22 cellular contexts compared by ENCODE assay signal in the genomic region with DNA sequence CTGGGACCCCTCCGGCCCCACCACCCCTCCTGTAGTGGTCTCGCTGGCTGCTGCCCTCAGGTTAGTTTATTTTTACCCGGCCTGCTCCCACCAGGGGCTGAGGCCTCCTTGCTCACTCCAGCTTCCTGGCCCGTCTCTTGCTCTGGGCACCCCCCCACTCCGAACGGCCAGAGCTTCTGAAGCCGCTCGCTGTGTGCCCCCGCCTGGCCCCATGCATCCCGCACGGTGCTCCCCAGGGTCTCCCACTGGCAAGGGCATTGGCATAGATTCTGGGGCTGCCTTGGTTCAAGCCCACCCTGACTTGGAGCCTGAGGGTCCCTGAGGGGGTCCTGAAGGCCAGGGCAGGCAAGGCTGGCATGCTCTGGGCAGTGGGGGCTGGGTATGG.
DNase-seq lines count a peak whose midpoint lies in the region; ATAC-seq, FAIRE-seq and TF ChIP-seq lines count a peak whose summit lies in the region.
"Had no signal": no experiment of that assay in that cellular context is flagged by ENCODE, and none has a peak within 500 bp of the region (broad histone marks: within the 10 kb centered on the region; RNA-seq: fewer than 3 reads in every experiment).

No MANE protein-coding gene starts in this region.

- peaks cover 12 to 23% of the 10 kb centered on the region in 2 experiments; a peak in 4 of 5 replicates for H3K36me3 ChIP-seq in HepG2 (replicated peaks in 1 of 2; ENCODE audit: control insufficient read depth in 1 of 2, insufficient read depth in 2 of 2, low read length in 2 of 2)
- H3K36me3 ChIP-seq in spleen: peaks cover 0 to 10% (median 0%) of the 10 kb centered on the region in 6 donors

- H3K4me3 Mint-ChIP-seq in activated CD4-positive, alpha-beta memory T cell treated with anti-CD3 and anti-CD28 coated beads for 36 hours: no peak overlapping the region
- H3K4me3 Mint-ChIP-seq in activated CD4-positive, alpha-beta memory T cell treated with anti-CD3 and anti-CD28 coated beads, Interleukin-2, amount 10 ng/mL, durations not matched to agents 7 days and 5 days: no peak overlapping the region
- H3K4me3 Mint-ChIP-seq in T-helper 17 cell: no peak overlapping the region

- H3K9me3 ChIP-seq in T-helper 17 cell (ENCODE audit: control insufficient read depth, low read length, poor library complexity, severe bottlenecking) (no peaks in the 10 kb centered on the region), HepG2 (ENCODE audit: low read length) (no peaks in the 10 kb centered on the region), spleen (no peaks in the 10 kb centered on the region)

- H3K4me1 ChIP-seq in HepG2 (ENCODE audit: insufficient read depth, low read length) (peaks cover 72% of the 10 kb centered on the region), spleen (peaks cover 57 to 100% (median 82%) of the 10 kb centered on the region in 6 donors)

- BruUV-seq in HepG2 (replicated peaks; lab: Mats Ljungman, UMichigan): no TSS peak

- no peaks in the 10 kb centered on the region for H3K27me3 Mint-ChIP-seq in activated CD4-positive, alpha-beta memory T cell treated with anti-CD3 and anti-CD28 coated beads for 36 hours
- no peaks in the 10 kb centered on the region for H3K27me3 Mint-ChIP-seq in activated CD4-positive, alpha-beta memory T cell treated with anti-CD3 and anti-CD28 coated beads, Interleukin-2, amount 10 ng/mL, durations not matched to agents 7 days and 5 days
- H3K27me3 Mint-ChIP-seq in T-helper 17 cell: no peaks in the 10 kb centered on the region
- H3K27me3 Mint-ChIP-seq: progenitor cell of endocrine pancreas, T-cell had no signal

- in situ Hi-C loops in HepG2 (cut with HindIII; ENCODE audit: extremely low pct_ligation_motif_present, low pct_unique_long_range_greater_than_20kb) (no loop called here), KBM-7 (cut with MboI; ENCODE audit: low pct_unique_long_range_greater_than_20kb, low sequenced_read_pairs) (no loop called here)

- H3K79me2 ChIP-seq in HepG2 (ENCODE audit: insufficient read depth, low read length): peaks cover 93% of the 10 kb centered on the region

- H3K4me3 ChIP-seq in HepG2 (replicated peaks in 1 of 3; ENCODE audit: insufficient read depth in 1 of 3, low read depth in 2 of 3, low read length in 3 of 3): no peak overlapping the region
- H3K4me3 ChIP-seq in spleen: no peak overlapping the region
- H3K4me3 ChIP-seq: GM12878 had no signal

- H3K4me1 Mint-ChIP-seq in activated CD4-positive, alpha-beta memory T cell treated with anti-CD3 and anti-CD28 coated beads for 36 hours (ENCODE audit: low read depth): peaks cover 45% of the 10 kb centered on the region
- H3K4me1 Mint-ChIP-seq in activated CD4-positive, alpha-beta memory T cell treated with anti-CD3 and anti-CD28 coated beads, Interleukin-2, amount 10 ng/mL, durations not matched to agents 7 days and 5 days: peaks cover 58% of the 10 kb centered on the region
- H3K4me1 Mint-ChIP-seq in T-helper 17 cell: peaks cover 48% of the 10 kb centered on the region

- CTCF ChIA-PET in activated CD4-positive, alpha-beta memory T cell treated with anti-CD3 and anti-CD28 coated beads for 36 hours (lab: Charles Lee): interaction anchor here (0.8 to 0.9 kb wide), 2 partner anchors 114 to 167 kb away, joined by 3 to 4 read pairs; no protein-coding TSS in a partner anchor
- CTCF ChIA-PET in activated CD4-positive, alpha-beta memory T cell treated with anti-CD3 and anti-CD28 coated beads, Interleukin-2, amount 10 ng/mL, durations not matched to agents 7 days and 5 days (lab: Charles Lee): no interaction called here
- CTCF ChIA-PET in HepG2 (lab: Yijun Ruan, JAX; ENCODE audit: low intra/inter-chr PET ratio, low total read pairs): no interaction called here

- FAIRE-seq in HepG2 (lab: Jason Lieb, UNC): no peak
- FAIRE-seq: A204.1, colon, GM12878, RCC 7860 had no signal

- H4K20me1 ChIP-seq in HepG2 (ENCODE audit: insufficient read depth, low read length): peaks cover 89% of the 10 kb centered on the region; the same call in 1 of the 2 replicates

- peak; percentile 7 for DNase-seq in activated CD4-positive, alpha-beta memory T cell treated with anti-CD3 and anti-CD28 coated beads for 36 hours
- no peak for DNase-seq in activated CD4-positive, alpha-beta memory T cell treated with anti-CD3 and anti-CD28 coated beads, Interleukin-2, amount 10 ng/mL, durations not matched to agents 7 days and 5 days
- DNase-seq in T-helper 17 cell (no peak), HepG2 (ENCODE audit: low spot score) (no peak), spleen (peak; percentile 71), NCI-H2227 (lab: John Stamatoyannopoulos, UW; ENCODE audit: unreplicated experiment) (no peak), KBM-7 (no peak), T-helper 9 cell (no peak)
- DNase-seq: activated T-cell treated with anti-CD3 and anti-CD28 coated beads, Interleukin-2, amount 50 U/mL, for 48 hours; erythroblast; glutamatergic neuron; NCI-H1694; NCI-H69; stimulated activated CD4-positive, alpha-beta T cell treated with anti-CD3 and anti-CD28 coated beads, Interleukin-15, amount 100 ng/mL, for 24 hours had no signal

- no peak overlapping the region for H3K9ac ChIP-seq in HepG2 (ENCODE audit: insufficient read depth, low read depth, low read length)

- POLR2A ChIA-PET in activated CD4-positive, alpha-beta memory T cell treated with anti-CD3 and anti-CD28 coated beads for 36 hours (lab: Charles Lee): no interaction called here
- POLR2A ChIA-PET in activated CD4-positive, alpha-beta memory T cell treated with anti-CD3 and anti-CD28 coated beads, Interleukin-2, amount 10 ng/mL, durations not matched to agents 7 days and 5 days (lab: Charles Lee): interaction anchor here (1.4 kb wide), 1 partner anchor 186 kb away, joined by 3 read pairs; the partner anchor contains the start of gene SEC14L1
- POLR2A ChIA-PET in HepG2 (lab: Yijun Ruan, JAX): interaction anchor here (1.2 kb wide), 1 partner anchor 127 kb away, joined by 3 read pairs; no protein-coding TSS in a partner anchor

- TF ChIP-seq RAD21 in HepG2 (CRISPR knock-in tag; IDR thresholded peaks at IDR 0.05): no peak

- no peaks in the 10 kb centered on the region for H3K27me3 ChIP-seq in HepG2 (ENCODE audit: control insufficient read depth in 1 of 2, insufficient read depth in 2 of 2, low read length in 2 of 2)
- H3K27me3 ChIP-seq in spleen (replicated peaks in 1 of 7): no peaks in the 10 kb centered on the region

- intact Hi-C loops in activated CD4-positive, alpha-beta memory T cell treated with anti-CD3 and anti-CD28 coated beads for 36 hours (cut with micrococcal nuclease): loop anchor here (5.0 kb wide), 1 partner anchor 45 kb away; no protein-coding TSS in a partner anchor
- intact Hi-C loops in HepG2 (cut with micrococcal nuclease; ENCODE audit: unreplicated experiment): no loop called here
- intact Hi-C loops in spleen (cut with DNase I; ENCODE audit: low total_unique reads): no loop called here

- H3K4me2 ChIP-seq in HepG2 (ENCODE audit: low read depth, low read length): no peak overlapping the region

- ATAC-seq in T-helper 17 cell (no peak), HepG2 (no peak)
- ATAC-seq: activated CD4-positive, CD25-positive, alpha-beta regulatory T cell treated with anti-CD3 and anti-CD28 coated beads, Interleukin-2, amount 50 U/mL, for 24 hours; GM12878; T-cell had no signal

- no peaks in the 10 kb centered on the region for H3K36me3 Mint-ChIP-seq in activated CD4-positive, alpha-beta memory T cell treated with anti-CD3 and anti-CD28 coated beads for 36 hours
- H3K36me3 Mint-ChIP-seq in activated CD4-positive, alpha-beta memory T cell treated with anti-CD3 and anti-CD28 coated beads, Interleukin-2, amount 10 ng/mL, durations not matched to agents 7 days and 5 days (ENCODE audit: low read depth): no peaks in the 10 kb centered on the region
- H3K36me3 Mint-ChIP-seq in T-helper 17 cell (ENCODE audit: low read depth): no peaks in the 10 kb centered on the region
- H3K36me3 Mint-ChIP-seq: CD8-positive, alpha-beta memory T cell; T-cell had no signal

- no peak overlapping the region for H3K27ac Mint-ChIP-seq in activated CD4-positive, alpha-beta memory T cell treated with anti-CD3 and anti-CD28 coated beads for 36 hours
- H3K27ac Mint-ChIP-seq in activated CD4-positive, alpha-beta memory T cell treated with anti-CD3 and anti-CD28 coated beads, Interleukin-2, amount 10 ng/mL, durations not matched to agents 7 days and 5 days: no peak overlapping the region
- H3K27ac Mint-ChIP-seq in T-helper 17 cell: peak overlapping the region; percentile 94
- H3K27ac Mint-ChIP-seq: progenitor cell of endocrine pancreas had no signal

- 95% methylated on average over 11 of the region's 11 CpGs for WGBS in HepG2 (ENCODE audit: low lambda C conversion rate)
- WGBS in spleen, 5 donors: 91 to 96% (median 95%) methylated on average over 11 of the region's 11 CpGs

- TF ChIP-seq POLR2A in HepG2 (IDR thresholded peaks at IDR 0.05; ENCODE audit: insufficient read depth in 1 of 2, low read depth in 2 of 2, low read length in 2 of 2) (no peak), spleen (IDR thresholded peaks at IDR 0.05) (no peak)

- TF ChIP-seq CTCF in HepG2 (CRISPR knock-in tag; IDR thresholded peaks at IDR 0.05) (no peak), spleen (IDR thresholded peaks at IDR 0.05 in 8 of 11, conservative IDR thresholded peaks at IDR 0.05 in 3 of 11) (no peak)

- TF ChIP-seq EP300 in HepG2 (IDR thresholded peaks at IDR 0.05; ENCODE audit: low read depth in 2 of 2, low read length in 2 of 2) (no peak), HepG2 (CRISPR knock-in tag; IDR thresholded peaks at IDR 0.05; ENCODE audit: borderline replicate concordance) (no peak)

- peaks cover under 1% of the 10 kb centered on the region for H3K9me3 Mint-ChIP-seq in activated CD4-positive, alpha-beta memory T cell treated with anti-CD3 and anti-CD28 coated beads for 36 hours
- H3K9me3 Mint-ChIP-seq in activated CD4-positive, alpha-beta memory T cell treated with anti-CD3 and anti-CD28 coated beads, Interleukin-2, amount 10 ng/mL, durations not matched to agents 7 days and 5 days: no peaks in the 10 kb centered on the region
- H3K9me3 Mint-ChIP-seq: CD8-positive, alpha-beta memory T cell; T-cell had no signal

- H2AFZ ChIP-seq in HepG2 (ENCODE audit: low read length): no peak overlapping the region

- H3K27ac ChIP-seq in HepG2 (ENCODE audit: extremely low read length, insufficient read depth, low read length): no peak overlapping the region
- H3K27ac ChIP-seq in spleen: no peak overlapping the region

TF ChIP-seq in HepG2, 621 proteins besides CTCF, POLR2A, EP300 and RAD21 (continues in another document):
- TF ChIP-seq, protein P1, sequence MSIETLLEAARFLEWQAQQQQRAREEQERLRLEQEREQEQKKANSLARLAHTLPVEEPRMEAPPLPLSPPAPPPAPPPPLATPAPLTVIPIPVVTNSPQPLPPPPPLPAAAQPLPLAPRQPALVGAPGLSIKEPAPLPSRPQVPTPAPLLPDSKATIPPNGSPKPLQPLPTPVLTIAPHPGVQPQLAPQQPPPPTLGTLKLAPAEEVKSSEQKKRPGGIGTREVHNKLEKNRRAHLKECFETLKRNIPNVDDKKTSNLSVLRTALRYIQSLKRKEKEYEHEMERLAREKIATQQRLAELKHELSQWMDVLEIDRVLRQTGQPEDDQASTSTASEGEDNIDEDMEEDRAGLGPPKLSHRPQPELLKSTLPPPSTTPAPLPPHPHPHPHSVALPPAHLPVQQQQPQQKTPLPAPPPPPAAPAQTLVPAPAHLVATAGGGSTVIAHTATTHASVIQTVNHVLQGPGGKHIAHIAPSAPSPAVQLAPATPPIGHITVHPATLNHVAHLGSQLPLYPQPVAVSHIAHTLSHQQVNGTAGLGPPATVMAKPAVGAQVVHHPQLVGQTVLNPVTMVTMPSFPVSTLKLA (IDR thresholded peaks at IDR 0.05): no peak

Comparison
In these comparisons a context has a peak if more than half of its experiments do, and no peak if none do; other contexts are left out.
1. DNase-seq: peak in activated CD4-positive, alpha-beta memory T cell treated with anti-CD3 and anti-CD28 coated beads for 36 hours (single experiment) and spleen (single experiment); none in activated CD4-positive, alpha-beta memory T cell treated with anti-CD3 and anti-CD28 coated beads, Interleukin-2, amount 10 ng/mL, durations not matched to agents 7 days and 5 days (single experiment), T-helper 17 cell (0 of 3), HepG2 (single experiment), NCI-H2227 (single experiment), KBM-7 (single experiment) and T-helper 9 cell (single experiment).